16 cellular contexts compared by ENCODE assay signal in the genomic region with DNA sequence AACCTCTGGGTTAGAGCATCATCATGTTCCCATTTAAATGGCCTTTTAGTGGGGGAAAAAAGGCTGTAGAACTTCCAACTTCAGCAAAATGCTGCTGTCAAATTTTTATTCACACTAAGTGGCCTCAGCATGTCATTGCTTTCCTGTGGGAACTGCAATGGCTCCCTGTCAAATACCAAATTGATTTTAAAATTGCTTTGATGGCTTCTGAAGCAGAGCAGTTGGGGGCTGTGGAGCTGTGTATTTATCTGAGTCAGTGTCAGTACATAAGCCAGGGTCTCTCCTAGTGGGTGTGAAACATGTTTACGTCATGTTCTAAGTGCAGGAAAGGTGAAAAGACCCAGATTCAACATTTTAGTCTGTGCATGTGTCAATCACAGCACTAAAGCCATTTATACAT.
DNase-seq lines count a peak whose midpoint lies in the region; TF ChIP-seq lines count a peak whose summit lies in the region.
"Had no signal": no experiment of that assay in that cellular context is flagged by ENCODE, and none has a peak within 500 bp of the region (broad histone marks: within the 10 kb centered on the region; RNA-seq: fewer than 3 reads in every experiment).

No MANE protein-coding gene starts in this region.

- H3K4me1 ChIP-seq in neuron (ENCODE audit: insufficient read depth, low read length): peaks cover 12% of the 10 kb centered on the region
- H3K4me1 ChIP-seq: BE2C, BLaER1, Caco-2 had no signal

- peak; percentile 98 for TF ChIP-seq EP300 in neural cell (conservative IDR thresholded peaks at IDR 0.05; ENCODE audit: poor library complexity, severe bottlenecking)

- no peak overlapping the region for H2AFZ ChIP-seq in neural cell (ENCODE audit: low read depth, low read length)
- peak overlapping the region; percentile 18 for H2AFZ ChIP-seq in neuron (ENCODE audit: low read depth, low read length)

- H3K4me2 ChIP-seq in neural cell (ENCODE audit: low read length): no peak overlapping the region
- H3K4me2 ChIP-seq: BLaER1 had no signal

- no peaks in the 10 kb centered on the region for H3K9me3 ChIP-seq in neural cell (ENCODE audit: low read length)
- no peaks in the 10 kb centered on the region for H3K9me3 ChIP-seq in neuron (ENCODE audit: low read length)
- H3K9me3 ChIP-seq: BE2C, BLaER1, Caco-2 had no signal

- H3K36me3 ChIP-seq in neural cell (ENCODE audit: insufficient read depth, low read length) (no peaks in the 10 kb centered on the region), neuron (ENCODE audit: insufficient read depth, low read length) (no peaks in the 10 kb centered on the region)
- H3K36me3 ChIP-seq: BE2C, BLaER1 had no signal

- TF ChIP-seq CTCF in neural cell (IDR thresholded peaks at IDR 0.05; ENCODE audit: poor library complexity, severe bottlenecking) (no peak), glutamatergic neuron (IDR thresholded peaks at IDR 0.05; ENCODE audit: partially characterized antibody, unreplicated experiment) (no peak)

- no peak overlapping the region for H3K4me3 Mint-ChIP-seq in glutamatergic neuron (ENCODE audit: unreplicated experiment)
- H3K4me3 Mint-ChIP-seq: CD4-positive, alpha-beta T cell; CD8-positive, alpha-beta T cell had no signal

- peaks cover 2% of the 10 kb centered on the region for H3K27me3 Mint-ChIP-seq in glutamatergic neuron (ENCODE audit: unreplicated experiment)
- H3K27me3 Mint-ChIP-seq: CD4-positive, alpha-beta T cell had no signal

- H3K79me2 ChIP-seq in neural cell (replicated peaks; ENCODE audit: insufficient read depth, low read length): no peaks in the 10 kb centered on the region

- no peak overlapping the region for H3K27ac Mint-ChIP-seq in glutamatergic neuron (ENCODE audit: unreplicated experiment)
- H3K27ac Mint-ChIP-seq: CD4-positive, alpha-beta T cell; CD8-positive, alpha-beta T cell had no signal

- no peaks in the 10 kb centered on the region for H3K36me3 Mint-ChIP-seq in glutamatergic neuron (ENCODE audit: unreplicated experiment)
- H3K36me3 Mint-ChIP-seq: CD8-positive, alpha-beta T cell had no signal

- H3K27me3 ChIP-seq in neural cell (ENCODE audit: insufficient read depth, low read depth, low read length) (no peaks in the 10 kb centered on the region), neuron (ENCODE audit: insufficient read depth, low read length) (no peaks in the 10 kb centered on the region)
- H3K27me3 ChIP-seq: BE2C, BLaER1 had no signal

- H3K4me3 ChIP-seq in neural cell (ENCODE audit: low read length): peak overlapping the region; percentile 1
- H3K4me3 ChIP-seq in neuron (ENCODE audit: low read length): no peak overlapping the region
- H3K4me3 ChIP-seq: BLaER1 had no signal

- peak; percentile 34 for DNase-seq in retina
- DNase-seq in stimulated activated CD4-positive, alpha-beta T cell treated with anti-CD3 and anti-CD28 coated beads, Interleukin-2, amount 100 ng/mL, for 24 hours: no peak
- DNase-seq in glutamatergic neuron: no peak
- DNase-seq: 8988T; ACHN; BE2C; C1 segment of cervical spinal cord; Caco-2; Calu3; CD4-positive, alpha-beta T cell; CD8-positive, alpha-beta T cell; DMS79 treated with DMSO at 0.1 percent for 48 hours; GF-D8 had no signal

- H3K9me3 Mint-ChIP-seq in glutamatergic neuron (ENCODE audit: unreplicated experiment): peaks cover 3% of the 10 kb centered on the region
- H3K9me3 Mint-ChIP-seq: CD4-positive, alpha-beta T cell; CD8-positive, alpha-beta T cell had no signal

- no peaks in the 10 kb centered on the region for H3K9me2 ChIP-seq in neural cell (ENCODE audit: insufficient read depth, low read length)

- no peak overlapping the region for H3K9ac ChIP-seq in neural cell (ENCODE audit: low read length)
- H3K9ac ChIP-seq: BLaER1 had no signal

- H3K4me1 Mint-ChIP-seq in glutamatergic neuron (ENCODE audit: low read depth, unreplicated experiment): peaks cover 7% of the 10 kb centered on the region

- H3F3A ChIP-seq in neural cell (ENCODE audit: insufficient read depth, low read length, poor library complexity, severe bottlenecking): no peaks in the 10 kb centered on the region

- H4K20me1 ChIP-seq in neural cell (ENCODE audit: insufficient read depth): no peaks in the 10 kb centered on the region
- H4K20me1 ChIP-seq: BLaER1 had no signal

- TF ChIP-seq RAD21 in neural cell (conservative IDR thresholded peaks at IDR 0.05): peak; percentile 49

- peak overlapping the region; percentile 68 for H3K27ac ChIP-seq in neural cell (ENCODE audit: low read length)
- H3K27ac ChIP-seq: BLaER1 had no signal

TF ChIP-seq in neural cell, 6 proteins besides CTCF, POLR2A, EP300 and RAD21:
- TF ChIP-seq TAF1 (IDR thresholded peaks at IDR 0.05; ENCODE audit: low read depth) (no peak), POLR2AphosphoS5 (IDR thresholded peaks at IDR 0.05) (peak; percentile 92), EZH2 (IDR thresholded peaks at IDR 0.05; ENCODE audit: borderline replicate concordance, insufficient read depth, low read length, poor library complexity, severe bottlenecking) (no peak), MXI1 (conservative IDR thresholded peaks at IDR 0.05; ENCODE audit: poor library complexity, severe bottlenecking) (no peak), SMC3 (conservative IDR thresholded peaks at IDR 0.05; ENCODE audit: poor library complexity) (peak; percentile 45)
- TF ChIP-seq, protein P1, sequence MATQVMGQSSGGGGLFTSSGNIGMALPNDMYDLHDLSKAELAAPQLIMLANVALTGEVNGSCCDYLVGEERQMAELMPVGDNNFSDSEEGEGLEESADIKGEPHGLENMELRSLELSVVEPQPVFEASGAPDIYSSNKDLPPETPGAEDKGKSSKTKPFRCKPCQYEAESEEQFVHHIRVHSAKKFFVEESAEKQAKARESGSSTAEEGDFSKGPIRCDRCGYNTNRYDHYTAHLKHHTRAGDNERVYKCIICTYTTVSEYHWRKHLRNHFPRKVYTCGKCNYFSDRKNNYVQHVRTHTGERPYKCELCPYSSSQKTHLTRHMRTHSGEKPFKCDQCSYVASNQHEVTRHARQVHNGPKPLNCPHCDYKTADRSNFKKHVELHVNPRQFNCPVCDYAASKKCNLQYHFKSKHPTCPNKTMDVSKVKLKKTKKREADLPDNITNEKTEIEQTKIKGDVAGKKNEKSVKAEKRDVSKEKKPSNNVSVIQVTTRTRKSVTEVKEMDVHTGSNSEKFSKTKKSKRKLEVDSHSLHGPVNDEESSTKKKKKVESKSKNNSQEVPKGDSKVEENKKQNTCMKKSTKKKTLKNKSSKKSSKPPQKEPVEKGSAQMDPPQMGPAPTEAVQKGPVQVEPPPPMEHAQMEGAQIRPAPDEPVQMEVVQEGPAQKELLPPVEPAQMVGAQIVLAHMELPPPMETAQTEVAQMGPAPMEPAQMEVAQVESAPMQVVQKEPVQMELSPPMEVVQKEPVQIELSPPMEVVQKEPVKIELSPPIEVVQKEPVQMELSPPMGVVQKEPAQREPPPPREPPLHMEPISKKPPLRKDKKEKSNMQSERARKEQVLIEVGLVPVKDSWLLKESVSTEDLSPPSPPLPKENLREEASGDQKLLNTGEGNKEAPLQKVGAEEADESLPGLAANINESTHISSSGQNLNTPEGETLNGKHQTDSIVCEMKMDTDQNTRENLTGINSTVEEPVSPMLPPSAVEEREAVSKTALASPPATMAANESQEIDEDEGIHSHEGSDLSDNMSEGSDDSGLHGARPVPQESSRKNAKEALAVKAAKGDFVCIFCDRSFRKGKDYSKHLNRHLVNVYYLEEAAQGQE (IDR thresholded peaks at IDR 0.05; ENCODE audit: borderline replicate concordance): peak; percentile 94
